In genomic region chr22:33271390-33272161, GRCh38 we compare ENCODE assay signal across 8 cellular contexts.
DNase-seq lines count a peak whose midpoint lies in the region; ATAC-seq and TF ChIP-seq lines count a peak whose summit lies in the region.

No MANE protein-coding gene starts in this region.

- H3F3A ChIP-seq in SK-N-SH (replicated peaks; ENCODE audit: insufficient read depth) = no peaks in the 10 kb centered on the region

- no peak overlapping the region for H3K4me3 Mint-ChIP-seq in stimulated activated naive CD8-positive, alpha-beta T cell treated with anti-CD3 and anti-CD28 coated beads, Interleukin-15, amount 100 ng/mL, for 72 hours

- H3K9me2 ChIP-seq in SK-N-SH = no peaks in the 10 kb centered on the region

- H2AFZ ChIP-seq in SK-N-SH (ENCODE audit: low read depth) = no peak overlapping the region

- intact Hi-C loops in thyroid gland (cut with DNase I) = no loop called here

- H3K4me1 Mint-ChIP-seq in stimulated activated naive CD8-positive, alpha-beta T cell treated with anti-CD3 and anti-CD28 coated beads, Interleukin-15, amount 100 ng/mL, for 72 hours = no peaks in the 10 kb centered on the region

- no peak for TF ChIP-seq POLR2A in thyroid gland (IDR thresholded peaks at IDR 0.05)

- POLR2A ChIA-PET in SK-N-SH (lab: Yijun Ruan, JAX) = no interaction called here

- TF ChIP-seq CTCF in thyroid gland (IDR thresholded peaks at IDR 0.05) = no peak
- no peak for TF ChIP-seq CTCF in SK-N-SH (IDR thresholded peaks at IDR 0.05)

- no peak overlapping the region for H3K9ac ChIP-seq in SK-N-SH

- no peak overlapping the region for H3K4me2 ChIP-seq in SK-N-SH

- DNase-seq in stimulated activated naive CD8-positive, alpha-beta T cell treated with anti-CD3 and anti-CD28 coated beads, Interleukin-15, Interleukin-2, amounts not matched to agents 100 U/mL and 50 U/mL, for 24 hours = no peak
- no peak for DNase-seq in stimulated activated naive CD8-positive, alpha-beta T cell treated with anti-CD3 and anti-CD28 coated beads, Interleukin-15, amount 100 ng/mL, for 72 hours
- DNase-seq in thyroid gland (peak; percentile 3 to 23), SK-N-SH (no peak), activated T-cell treated with anti-CD3 and anti-CD28 coated beads for 4 hours (no peak)

- CTCF ChIA-PET in SK-N-SH (lab: Yijun Ruan, JAX) = interaction anchor here (3.8 kb wide), 1 partner anchor 30 kb away, joined by 12 read pairs; no protein-coding TSS in a partner anchor

- H3K4me1 ChIP-seq in thyroid gland (peaks cover 7 to 14% of the 10 kb centered on the region in 2 donors), SK-N-SH (ENCODE audit: control insufficient read depth in 1 of 2, insufficient read depth in 2 of 2, low read depth in 1 of 2, low read length in 1 of 2) (no peaks in the 10 kb centered on the region; a peak in 1 of 4 replicates)

- H3K27me3 ChIP-seq in thyroid gland (no peaks in the 10 kb centered on the region), SK-N-SH (ENCODE audit: insufficient read depth) (no peaks in the 10 kb centered on the region)

- H3K27ac ChIP-seq in thyroid gland (no peak overlapping the region), SK-N-SH (ENCODE audit: low read depth in 2 of 2, low read length in 1 of 2) (no peak overlapping the region)

- no peak for TF ChIP-seq EP300 in SK-N-SH (IDR thresholded peaks at IDR 0.05; ENCODE audit: borderline replicate concordance in 1 of 2, low read depth in 1 of 2, low read length in 1 of 2)

- TF ChIP-seq RAD21 in SK-N-SH (IDR thresholded peaks at IDR 0.05; ENCODE audit: low read length) = no peak

- peak; percentile 36 for ATAC-seq in stimulated activated naive CD8-positive, alpha-beta T cell treated with anti-CD3 and anti-CD28 coated beads, Interleukin-15, Interleukin-2, amounts not matched to agents 100 U/mL and 50 U/mL, for 24 hours
- no peak for ATAC-seq in stimulated activated naive CD8-positive, alpha-beta T cell treated with anti-CD3 and anti-CD28 coated beads, Interleukin-15, amount 100 ng/mL, for 72 hours
- peak; percentile 58 for ATAC-seq in HG03521 (IDR thresholded peaks at IDR 0.05; ENCODE audit: unreplicated experiment)
- ATAC-seq in esophagus mucosa = peak; percentile 42
- no peak for ATAC-seq in HG03039 (IDR thresholded peaks at IDR 0.05; ENCODE audit: unreplicated experiment)

- no peaks in the 10 kb centered on the region for H3K9me3 ChIP-seq in thyroid gland
- H3K9me3 ChIP-seq in SK-N-SH = no peaks in the 10 kb centered on the region

- H3K4me3 ChIP-seq in thyroid gland (replicated peaks in 1 of 3) (no peak overlapping the region), SK-N-SH (ENCODE audit: low read depth in 2 of 2, low read length in 1 of 2) (no peak overlapping the region)

- H4K20me1 ChIP-seq in SK-N-SH (ENCODE audit: insufficient read depth) = no peaks in the 10 kb centered on the region

- 70 to 85% methylated on average over 6 of the region's 6 CpGs for WGBS in thyroid gland, 2 donors
- WGBS in SK-N-SH (ENCODE audit: low lambda C conversion rate) = 50% methylated on average over 6 of the region's 6 CpGs

- no peaks in the 10 kb centered on the region for H3K9me3 Mint-ChIP-seq in stimulated activated naive CD8-positive, alpha-beta T cell treated with anti-CD3 and anti-CD28 coated beads, Interleukin-15, amount 100 ng/mL, for 72 hours

- no peaks in the 10 kb centered on the region for H3K79me2 ChIP-seq in SK-N-SH (ENCODE audit: insufficient read depth)

- no peaks in the 10 kb centered on the region for H3K36me3 ChIP-seq in thyroid gland
- no peaks in the 10 kb centered on the region for H3K36me3 ChIP-seq in SK-N-SH (replicated peaks in 1 of 2; ENCODE audit: control insufficient read depth in 1 of 2, insufficient read depth in 2 of 2, low read length in 1 of 2)

- H3K27ac Mint-ChIP-seq in stimulated activated naive CD8-positive, alpha-beta T cell treated with anti-CD3 and anti-CD28 coated beads, Interleukin-15, amount 100 ng/mL, for 72 hours = no peak overlapping the region

- H3K27me3 Mint-ChIP-seq in stimulated activated naive CD8-positive, alpha-beta T cell treated with anti-CD3 and anti-CD28 coated beads, Interleukin-15, amount 100 ng/mL, for 72 hours = no peaks in the 10 kb centered on the region

TF ChIP-seq in SK-N-SH, 30 proteins besides CTCF, POLR2A, EP300 and RAD21:
- TF ChIP-seq NFIC (IDR thresholded peaks at IDR 0.05; ENCODE audit: borderline replicate concordance) = no peak
- TF ChIP-seq SMC3 (IDR thresholded peaks at IDR 0.05; ENCODE audit: low read depth, low read length) = no peak
- no peak for TF ChIP-seq PBX3 (IDR thresholded peaks at IDR 0.05)
- TF ChIP-seq ZBTB33 (IDR thresholded peaks at IDR 0.05; ENCODE audit: borderline replicate concordance, low read depth) = no peak
- TF ChIP-seq GABPA (IDR thresholded peaks at IDR 0.05; ENCODE audit: low read depth) = no peak
- no peak for TF ChIP-seq TCF12 (IDR thresholded peaks at IDR 0.05)
- no peak for TF ChIP-seq USF1 (IDR thresholded peaks at IDR 0.05; ENCODE audit: borderline replicate concordance, low read depth)
- no peak for TF ChIP-seq MAX (IDR thresholded peaks at IDR 0.05; ENCODE audit: low read depth)
- no peak for TF ChIP-seq MEF2A (IDR thresholded peaks at IDR 0.05; ENCODE audit: borderline replicate concordance, low read depth)
- no peak for TF ChIP-seq TEAD4 (IDR thresholded peaks at IDR 0.05; ENCODE audit: borderline replicate concordance, insufficient read depth)
- no peak for TF ChIP-seq YY1 (IDR thresholded peaks at IDR 0.05; ENCODE audit: low read depth)
- TF ChIP-seq RFX5 (IDR thresholded peaks at IDR 0.05; ENCODE audit: low read length) = no peak
- TF ChIP-seq TAF1 (IDR thresholded peaks at IDR 0.05; ENCODE audit: borderline replicate concordance, low read depth, low read length) = no peak
- no peak for TF ChIP-seq RXRA (IDR thresholded peaks at IDR 0.05; ENCODE audit: borderline replicate concordance, low read depth)
- TF ChIP-seq ELF1 (IDR thresholded peaks at IDR 0.05) = no peak
- TF ChIP-seq EZH2phosphoT487 (IDR thresholded peaks at IDR 0.05; ENCODE audit: borderline replicate concordance, low read depth) = no peak
- TF ChIP-seq JUND (IDR thresholded peaks at IDR 0.05) = no peak
- no peak for TF ChIP-seq USF2 (IDR thresholded peaks at IDR 0.05; ENCODE audit: borderline replicate concordance, low read depth, low read length)

Comparison
In these comparisons a context has a peak if more than half of its experiments do, and no peak if none do; other contexts are left out.
1. ATAC-seq: peak in stimulated activated naive CD8-positive, alpha-beta T cell treated with anti-CD3 and anti-CD28 coated beads, Interleukin-15, Interleukin-2, amounts not matched to agents 100 U/mL and 50 U/mL, for 24 hours (single experiment), HG03521 (single experiment) and esophagus mucosa (single experiment); none in stimulated activated naive CD8-positive, alpha-beta T cell treated with anti-CD3 and anti-CD28 coated beads, Interleukin-15, amount 100 ng/mL, for 72 hours (single experiment) and HG03039 (single experiment).
2. DNase-seq: peak in thyroid gland (2 of 2); none in stimulated activated naive CD8-positive, alpha-beta T cell treated with anti-CD3 and anti-CD28 coated beads, Interleukin-15, Interleukin-2, amounts not matched to agents 100 U/mL and 50 U/mL, for 24 hours (single experiment), stimulated activated naive CD8-positive, alpha-beta T cell treated with anti-CD3 and anti-CD28 coated beads, Interleukin-15, amount 100 ng/mL, for 72 hours (0 of 2), SK-N-SH (single experiment) and activated T-cell treated with anti-CD3 and anti-CD28 coated beads for 4 hours (single experiment).